8 cellular contexts compared by ENCODE assay signal in genomic region chr20:47150403-47151152, GRCh38.
DNase-seq lines count a peak whose midpoint lies in the region; ATAC-seq, FAIRE-seq and TF ChIP-seq lines count a peak whose summit lies in the region.
"Had no signal": no experiment of that assay in that cellular context is flagged by ENCODE, and none has a peak within 500 bp of the region (broad histone marks: within the 10 kb centered on the region; RNA-seq: fewer than 3 reads in every experiment).

No MANE protein-coding gene starts in this region.

- no peaks in the 10 kb centered on the region for H3K9me3 Mint-ChIP-seq in chondrocyte (ENCODE audit: low read depth)
- H3K9me3 Mint-ChIP-seq: activated naive CD4-positive, alpha-beta T cell treated with anti-CD3 and anti-CD28 coated beads, Interleukin-2, amount 50 U/mL, for 24 hours had no signal

- TF ChIP-seq POLR2A in Peyer's patch (IDR thresholded peaks at IDR 0.05) (no peak), thyroid gland (IDR thresholded peaks at IDR 0.05) (no peak)

- DNase-seq in Jurkat, Clone E6-1 (ENCODE audit: low read depth, low spot score): peak; percentile 39
- peak in 2 of 3 donors; percentile 63 to 67 for DNase-seq in Peyer's patch
- no peak for DNase-seq in chondrocyte (ENCODE audit: low spot score)
- DNase-seq in left lung: peak in 1 of 2 donors; percentile 69
- peak; percentile 64 to 70 for DNase-seq in thyroid gland

- H3K4me1 Mint-ChIP-seq in chondrocyte (ENCODE audit: low read depth): peaks cover 9% of the 10 kb centered on the region
- H3K4me1 Mint-ChIP-seq: activated naive CD4-positive, alpha-beta T cell treated with anti-CD3 and anti-CD28 coated beads, Interleukin-2, amount 50 U/mL, for 24 hours had no signal

- H3K27me3 Mint-ChIP-seq in chondrocyte (ENCODE audit: low read depth): peaks cover 13% of the 10 kb centered on the region

- WGBS in thyroid gland, 2 donors: 68% methylated on average over 11 of the region's 11 CpGs

- no peaks in the 10 kb centered on the region for H3K9me3 ChIP-seq in Peyer's patch
- H3K9me3 ChIP-seq in left lung: no peaks in the 10 kb centered on the region
- no peaks in the 10 kb centered on the region for H3K9me3 ChIP-seq in thyroid gland

- H3K4me1 ChIP-seq in Peyer's patch (no peaks in the 10 kb centered on the region), left lung (no peaks in the 10 kb centered on the region), thyroid gland (no peaks in the 10 kb centered on the region)

- H3K36me3 ChIP-seq in Peyer's patch: no peaks in the 10 kb centered on the region
- no peaks in the 10 kb centered on the region for H3K36me3 ChIP-seq in left lung
- no peaks in the 10 kb centered on the region for H3K36me3 ChIP-seq in thyroid gland

- H3K4me3 ChIP-seq in Jurkat, Clone E6-1 (ENCODE audit: low read length): no peak overlapping the region
- H3K4me3 ChIP-seq in Peyer's patch (no peak overlapping the region), left lung (no peak overlapping the region), thyroid gland (replicated peaks in 1 of 3) (no peak overlapping the region)

- peak in 5 of 6 experiments; percentile 10 to 65 (median 59) for TF ChIP-seq CTCF in Peyer's patch (IDR thresholded peaks at IDR 0.05)
- peak; percentile 84 for TF ChIP-seq CTCF in chondrocyte (IDR thresholded peaks at IDR 0.05)
- TF ChIP-seq CTCF in left lung (IDR thresholded peaks at IDR 0.05): peak; percentile 42 to 62
- peak in 5 of 6 experiments; percentile 34 to 66 (median 53) for TF ChIP-seq CTCF in thyroid gland (IDR thresholded peaks at IDR 0.05)

- no peaks in the 10 kb centered on the region for H3K36me3 Mint-ChIP-seq in chondrocyte (ENCODE audit: low read depth)
- H3K36me3 Mint-ChIP-seq: activated naive CD4-positive, alpha-beta T cell treated with anti-CD3 and anti-CD28 coated beads, Interleukin-2, amount 50 U/mL, for 24 hours had no signal

- no peak overlapping the region for H3K4me3 Mint-ChIP-seq in chondrocyte (ENCODE audit: unreplicated experiment)
- H3K4me3 Mint-ChIP-seq: activated naive CD4-positive, alpha-beta T cell treated with anti-CD3 and anti-CD28 coated beads, Interleukin-2, amount 50 U/mL, for 24 hours had no signal

- no peak overlapping the region for H3K27ac Mint-ChIP-seq in chondrocyte (ENCODE audit: unreplicated experiment)
- H3K27ac Mint-ChIP-seq: activated naive CD4-positive, alpha-beta T cell treated with anti-CD3 and anti-CD28 coated beads, Interleukin-2, amount 50 U/mL, for 24 hours had no signal

- peak; percentile 44 for FAIRE-seq in G401.6 (lab: Jason Lieb, UNC)

- H3K27me3 ChIP-seq in Peyer's patch: no peaks in the 10 kb centered on the region
- no peaks in the 10 kb centered on the region for H3K27me3 ChIP-seq in left lung
- no peaks in the 10 kb centered on the region for H3K27me3 ChIP-seq in thyroid gland

- H3K27ac ChIP-seq in Peyer's patch: no peak overlapping the region
- H3K27ac ChIP-seq in left lung: no peak overlapping the region
- no peak overlapping the region for H3K27ac ChIP-seq in thyroid gland

- intact Hi-C loops in left lung (cut with DNase I): loop anchor here in 1 of 2 donors (10.0 kb wide), 1 partner anchor 386 kb away; no protein-coding TSS in a partner anchor
- intact Hi-C loops in thyroid gland (cut with DNase I): loop anchor here (10.0 kb wide), 1 partner anchor 396 kb away; no protein-coding TSS in a partner anchor

- peak; percentile 98 for ATAC-seq in left lung
- no peak for ATAC-seq in HG03457 (IDR thresholded peaks at IDR 0.05; ENCODE audit: unreplicated experiment)
